In the genomic region with DNA sequence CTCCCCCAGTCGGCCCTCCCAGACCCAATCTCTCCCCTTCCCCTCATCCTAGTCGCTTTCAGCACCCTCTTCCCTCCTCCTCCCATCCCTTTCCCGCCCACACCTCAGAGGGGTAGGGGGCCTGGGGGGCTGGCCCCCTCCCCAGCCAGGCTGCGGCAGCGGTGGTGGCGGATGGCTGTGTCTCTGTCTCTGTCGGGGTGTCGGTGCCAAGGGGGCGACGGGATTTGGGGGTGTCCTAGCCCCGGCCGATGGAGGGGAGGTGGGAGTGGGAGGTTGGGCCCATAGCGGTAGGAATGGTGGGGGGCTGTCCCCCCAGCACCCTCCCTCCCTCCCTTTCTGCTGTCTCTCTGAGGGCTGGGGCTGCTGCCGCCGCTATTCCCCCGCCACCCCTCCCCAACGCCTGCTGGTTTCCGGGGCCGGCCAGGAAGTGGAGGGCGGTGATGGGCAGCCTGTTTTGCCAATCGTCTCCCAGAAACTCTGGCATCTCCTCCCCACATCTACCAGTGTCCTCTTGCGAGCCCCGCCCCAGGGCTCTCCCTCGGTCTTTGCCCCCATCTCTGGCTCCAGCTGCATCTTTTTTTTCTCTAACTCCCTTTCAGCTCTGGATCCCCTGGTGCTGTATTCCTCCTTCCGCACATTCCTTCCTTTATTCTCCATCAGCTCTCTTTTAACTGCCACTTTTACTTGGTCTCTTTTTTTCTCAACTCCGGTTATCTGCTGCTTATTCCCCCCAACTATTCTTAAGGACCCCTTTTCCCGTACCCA, we compare ENCODE assay signal across 1 cellular context.
TF ChIP-seq lines count a peak whose summit lies in the region.

TSS of gene AGPAT1 (minus strand) at position 374 of the 765 bp plus-strand sequence. CDS start 4,588 bp downstream, outside the sequence.

TF ChIP-seq in HepG2, 621 proteins besides CTCF, POLR2A, EP300 and RAD21 (continued from another document and continues in another):
- TF ChIP-seq HMGXB4 (CRISPR knock-in tag; IDR thresholded peaks at IDR 0.05; ENCODE audit: borderline replicate concordance in 1 of 2, low read depth in 1 of 2), result peak; percentile 62 to 74; a peak in 3 of 4 replicates
- no peak for TF ChIP-seq GTF3A (CRISPR knock-in tag; conservative IDR thresholded peaks at IDR 0.05)
- TF ChIP-seq, protein P1, sequence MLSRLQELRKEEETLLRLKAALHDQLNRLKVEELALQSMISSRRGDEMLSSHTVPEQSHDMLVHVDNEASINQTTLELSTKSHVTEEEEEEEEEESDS (CRISPR knock-in tag; IDR thresholded peaks at IDR 0.05; ENCODE audit: borderline replicate concordance), result no peak
- TF ChIP-seq HDAC6 (IDR thresholded peaks at IDR 0.05; ENCODE audit: low read depth, low read length), result no peak
- TF ChIP-seq ZKSCAN5 (CRISPR knock-in tag; IDR thresholded peaks at IDR 0.05), result no peak
- TF ChIP-seq TERF1 (CRISPR knock-in tag; IDR thresholded peaks at IDR 0.05), result no peak
- no peak for TF ChIP-seq RAD51 (IDR thresholded peaks at IDR 0.05; ENCODE audit: borderline replicate concordance)
- no peak for TF ChIP-seq CBX5 (CRISPR knock-in tag; IDR thresholded peaks at IDR 0.05; ENCODE audit: borderline replicate concordance)
- no peak for TF ChIP-seq ZFP36L1 (CRISPR knock-in tag; IDR thresholded peaks at IDR 0.05)
- no peak; the same call in 1 of the 2 replicates for TF ChIP-seq MXD4 (CRISPR knock-in tag; IDR thresholded peaks at IDR 0.05)
- TF ChIP-seq BHLHE40 (IDR thresholded peaks at IDR 0.05; ENCODE audit: low read length), result no peak
- peak; percentile 31; the same call in 1 of the 2 replicates for TF ChIP-seq HCFC1 (IDR thresholded peaks at IDR 0.05; ENCODE audit: low read depth, low read length)
- TF ChIP-seq ZNF354B (CRISPR knock-in tag; IDR thresholded peaks at IDR 0.05), result no peak
- TF ChIP-seq, protein P2, sequence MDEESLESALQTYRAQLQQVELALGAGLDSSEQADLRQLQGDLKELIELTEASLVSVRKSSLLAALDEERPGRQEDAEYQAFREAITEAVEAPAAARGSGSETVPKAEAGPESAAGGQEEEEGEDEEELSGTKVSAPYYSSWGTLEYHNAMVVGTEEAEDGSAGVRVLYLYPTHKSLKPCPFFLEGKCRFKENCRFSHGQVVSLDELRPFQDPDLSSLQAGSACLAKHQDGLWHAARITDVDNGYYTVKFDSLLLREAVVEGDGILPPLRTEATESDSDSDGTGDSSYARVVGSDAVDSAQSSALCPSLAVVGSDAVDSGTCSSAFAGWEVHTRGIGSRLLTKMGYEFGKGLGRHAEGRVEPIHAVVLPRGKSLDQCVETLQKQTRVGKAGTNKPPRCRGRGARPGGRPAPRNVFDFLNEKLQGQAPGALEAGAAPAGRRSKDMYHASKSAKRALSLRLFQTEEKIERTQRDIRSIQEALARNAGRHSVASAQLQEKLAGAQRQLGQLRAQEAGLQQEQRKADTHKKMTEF (CRISPR knock-in tag; IDR thresholded peaks at IDR 0.05), result peak; percentile 53
- no peak for TF ChIP-seq ELF4 (CRISPR knock-in tag; IDR thresholded peaks at IDR 0.05; ENCODE audit: borderline replicate concordance)
- TF ChIP-seq NKX3-1 (CRISPR knock-in tag; IDR thresholded peaks at IDR 0.05), result no peak
- TF ChIP-seq MATR3 (CRISPR knock-in tag; IDR thresholded peaks at IDR 0.05), result no peak
- no peak for TF ChIP-seq ZNF460 (CRISPR knock-in tag; IDR thresholded peaks at IDR 0.05; ENCODE audit: borderline replicate concordance)
- TF ChIP-seq PITX1 (CRISPR knock-in tag; IDR thresholded peaks at IDR 0.05), result no peak
- no peak for TF ChIP-seq ZNF451 (CRISPR knock-in tag; IDR thresholded peaks at IDR 0.05)
- TF ChIP-seq, protein P3, sequence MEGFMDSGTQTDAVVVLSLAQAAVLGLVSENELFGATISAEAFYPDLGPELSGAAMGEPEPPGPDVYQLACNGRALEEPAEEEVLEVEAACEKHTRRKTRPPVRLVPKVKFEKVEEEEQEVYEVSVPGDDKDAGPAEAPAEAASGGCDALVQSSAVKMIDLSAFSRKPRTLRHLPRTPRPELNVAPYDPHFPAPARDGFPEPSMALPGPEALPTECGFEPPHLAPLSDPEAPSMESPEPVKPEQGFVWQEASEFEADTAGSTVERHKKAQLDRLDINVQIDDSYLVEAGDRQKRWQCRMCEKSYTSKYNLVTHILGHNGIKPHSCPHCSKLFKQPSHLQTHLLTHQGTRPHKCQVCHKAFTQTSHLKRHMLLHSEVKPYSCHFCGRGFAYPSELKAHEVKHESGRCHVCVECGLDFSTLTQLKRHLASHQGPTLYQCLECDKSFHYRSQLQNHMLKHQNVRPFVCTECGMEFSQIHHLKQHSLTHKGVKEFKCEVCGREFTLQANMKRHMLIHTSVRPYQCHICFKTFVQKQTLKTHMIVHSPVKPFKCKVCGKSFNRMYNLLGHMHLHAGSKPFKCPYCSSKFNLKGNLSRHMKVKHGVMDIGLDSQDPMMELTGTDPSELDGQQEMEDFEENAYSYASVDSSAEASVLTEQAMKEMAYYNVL (CRISPR knock-in tag; IDR thresholded peaks at IDR 0.05; ENCODE audit: borderline replicate concordance), result peak; percentile 47; the same call in 1 of the 2 replicates
- TF ChIP-seq KDM4B (CRISPR knock-in tag; IDR thresholded peaks at IDR 0.05), result no peak
- TF ChIP-seq ZNF546 (CRISPR knock-in tag; conservative IDR thresholded peaks at IDR 0.05), result no peak
- no peak for TF ChIP-seq ZMAT3 (CRISPR knock-in tag; conservative IDR thresholded peaks at IDR 0.05)
- peak; percentile 62 for TF ChIP-seq CREB1 (IDR thresholded peaks at IDR 0.05)
- peak; percentile 82 for TF ChIP-seq CREB1 (CRISPR knock-in tag; IDR thresholded peaks at IDR 0.05)
- TF ChIP-seq PLRG1 (conservative IDR thresholded peaks at IDR 0.05), result no peak
- TF ChIP-seq CHD4 (IDR thresholded peaks at IDR 0.05; ENCODE audit: borderline replicate concordance, low read length), result peak; percentile 84
- TF ChIP-seq ZNF660 (CRISPR knock-in tag; IDR thresholded peaks at IDR 0.05; ENCODE audit: borderline replicate concordance, low read depth), result no peak
- peak; percentile 90; the same call in 1 of the 2 replicates for TF ChIP-seq ZBTB7A (CRISPR knock-in tag; IDR thresholded peaks at IDR 0.05)
- TF ChIP-seq ZKSCAN8 (CRISPR knock-in tag; IDR thresholded peaks at IDR 0.05; ENCODE audit: borderline replicate concordance), result no peak
- no peak for TF ChIP-seq ZNF75D (CRISPR knock-in tag; IDR thresholded peaks at IDR 0.05; ENCODE audit: borderline replicate concordance)
- TF ChIP-seq HOXD1 (CRISPR knock-in tag; IDR thresholded peaks at IDR 0.05), result 0 out of 2 replicates have a peak, but pooled peaks have one; percentile 26
- no peak for TF ChIP-seq CBX2 (IDR thresholded peaks at IDR 0.05; ENCODE audit: low read depth, low read length)
- TF ChIP-seq CBX2 (CRISPR knock-in tag; IDR thresholded peaks at IDR 0.05; ENCODE audit: low read depth), result no peak
- no peak for TF ChIP-seq ZNF207 (IDR thresholded peaks at IDR 0.05; ENCODE audit: borderline replicate concordance)
- TF ChIP-seq TFE3 (CRISPR knock-in tag; IDR thresholded peaks at IDR 0.05), result no peak
- TF ChIP-seq, protein P4, sequence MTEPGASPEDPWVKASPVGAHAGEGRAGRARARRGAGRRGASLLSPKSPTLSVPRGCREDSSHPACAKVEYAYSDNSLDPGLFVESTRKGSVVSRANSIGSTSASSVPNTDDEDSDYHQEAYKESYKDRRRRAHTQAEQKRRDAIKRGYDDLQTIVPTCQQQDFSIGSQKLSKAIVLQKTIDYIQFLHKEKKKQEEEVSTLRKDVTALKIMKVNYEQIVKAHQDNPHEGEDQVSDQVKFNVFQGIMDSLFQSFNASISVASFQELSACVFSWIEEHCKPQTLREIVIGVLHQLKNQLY (CRISPR knock-in tag; IDR thresholded peaks at IDR 0.05), result no peak
- TF ChIP-seq HIVEP1 (CRISPR knock-in tag; IDR thresholded peaks at IDR 0.05), result peak; percentile 83
- TF ChIP-seq, protein P5, sequence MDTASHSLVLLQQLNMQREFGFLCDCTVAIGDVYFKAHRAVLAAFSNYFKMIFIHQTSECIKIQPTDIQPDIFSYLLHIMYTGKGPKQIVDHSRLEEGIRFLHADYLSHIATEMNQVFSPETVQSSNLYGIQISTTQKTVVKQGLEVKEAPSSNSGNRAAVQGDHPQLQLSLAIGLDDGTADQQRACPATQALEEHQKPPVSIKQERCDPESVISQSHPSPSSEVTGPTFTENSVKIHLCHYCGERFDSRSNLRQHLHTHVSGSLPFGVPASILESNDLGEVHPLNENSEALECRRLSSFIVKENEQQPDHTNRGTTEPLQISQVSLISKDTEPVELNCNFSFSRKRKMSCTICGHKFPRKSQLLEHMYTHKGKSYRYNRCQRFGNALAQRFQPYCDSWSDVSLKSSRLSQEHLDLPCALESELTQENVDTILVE (CRISPR knock-in tag; IDR thresholded peaks at IDR 0.05), result peak; percentile 3; the same call in 1 of the 2 replicates
- TF ChIP-seq HES4 (CRISPR knock-in tag; IDR thresholded peaks at IDR 0.05; ENCODE audit: borderline replicate concordance), result no peak
- TF ChIP-seq SAP130 (CRISPR knock-in tag; IDR thresholded peaks at IDR 0.05; ENCODE audit: low read depth), result peak; percentile 65; the same call in 1 of the 2 replicates
- no peak for TF ChIP-seq CEBPG (CRISPR knock-in tag; IDR thresholded peaks at IDR 0.05)
- TF ChIP-seq ZNF136 (CRISPR knock-in tag; IDR thresholded peaks at IDR 0.05; ENCODE audit: low read depth), result no peak
- TF ChIP-seq, protein P6, sequence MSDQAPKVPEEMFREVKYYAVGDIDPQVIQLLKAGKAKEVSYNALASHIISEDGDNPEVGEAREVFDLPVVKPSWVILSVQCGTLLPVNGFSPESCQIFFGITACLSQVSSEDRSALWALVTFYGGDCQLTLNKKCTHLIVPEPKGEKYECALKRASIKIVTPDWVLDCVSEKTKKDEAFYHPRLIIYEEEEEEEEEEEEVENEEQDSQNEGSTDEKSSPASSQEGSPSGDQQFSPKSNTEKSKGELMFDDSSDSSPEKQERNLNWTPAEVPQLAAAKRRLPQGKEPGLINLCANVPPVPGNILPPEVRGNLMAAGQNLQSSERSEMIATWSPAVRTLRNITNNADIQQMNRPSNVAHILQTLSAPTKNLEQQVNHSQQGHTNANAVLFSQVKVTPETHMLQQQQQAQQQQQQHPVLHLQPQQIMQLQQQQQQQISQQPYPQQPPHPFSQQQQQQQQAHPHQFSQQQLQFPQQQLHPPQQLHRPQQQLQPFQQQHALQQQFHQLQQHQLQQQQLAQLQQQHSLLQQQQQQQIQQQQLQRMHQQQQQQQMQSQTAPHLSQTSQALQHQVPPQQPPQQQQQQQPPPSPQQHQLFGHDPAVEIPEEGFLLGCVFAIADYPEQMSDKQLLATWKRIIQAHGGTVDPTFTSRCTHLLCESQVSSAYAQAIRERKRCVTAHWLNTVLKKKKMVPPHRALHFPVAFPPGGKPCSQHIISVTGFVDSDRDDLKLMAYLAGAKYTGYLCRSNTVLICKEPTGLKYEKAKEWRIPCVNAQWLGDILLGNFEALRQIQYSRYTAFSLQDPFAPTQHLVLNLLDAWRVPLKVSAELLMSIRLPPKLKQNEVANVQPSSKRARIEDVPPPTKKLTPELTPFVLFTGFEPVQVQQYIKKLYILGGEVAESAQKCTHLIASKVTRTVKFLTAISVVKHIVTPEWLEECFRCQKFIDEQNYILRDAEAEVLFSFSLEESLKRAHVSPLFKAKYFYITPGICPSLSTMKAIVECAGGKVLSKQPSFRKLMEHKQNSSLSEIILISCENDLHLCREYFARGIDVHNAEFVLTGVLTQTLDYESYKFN (CRISPR knock-in tag; conservative IDR thresholded peaks at IDR 0.05), result peak; percentile 73
- peak; percentile 46; the same call in 1 of the 3 replicates for TF ChIP-seq MXI1 (IDR thresholded peaks at IDR 0.05; ENCODE audit: borderline replicate concordance, low read depth, low read length)
- peak; percentile 70; the same call in 1 of the 2 replicates for TF ChIP-seq ETV5 (CRISPR knock-in tag; IDR thresholded peaks at IDR 0.05; ENCODE audit: borderline replicate concordance)
- TF ChIP-seq DMTF1 (CRISPR knock-in tag; IDR thresholded peaks at IDR 0.05), result 0 out of 2 replicates have a peak, but pooled peaks have one; percentile 76
